In genomic region chr12:132617822-132618682, GRCh38 we compare ENCODE assay signal across 12 cellular contexts.
A peak's percentile ranks its signal among the peaks of the same experiment; 100 is the strongest.
DNase-seq lines count a peak whose midpoint lies in the region; ATAC-seq and TF ChIP-seq lines count a peak whose summit lies in the region.
"Had no signal": no experiment of that assay in that cellular context is flagged by ENCODE, and none has a peak within 500 bp of the region (broad histone marks: within the 10 kb centered on the region; RNA-seq: fewer than 3 reads in every experiment).

No MANE protein-coding gene starts in this region.

- no peaks in the 10 kb centered on the region for H3K36me3 Mint-ChIP-seq in activated T-cell treated with anti-CD3 and anti-CD28 coated beads, Interleukin-2, amount 50 U/mL, for 24 hours (ENCODE audit: low read depth)
- peaks cover 6 to 18% of the 10 kb centered on the region in 2 donors for H3K36me3 Mint-ChIP-seq in stimulated activated naive B cell treated with anti-CD40 and anti-IgM and Interleukin-4, amounts not matched to agents 10 μg/mL and 1 μg/mL and 100 μg/mL, for 72 hours

- H3K36me3 ChIP-seq in NT2/D1 (ENCODE audit: insufficient read depth, insufficient read length, low read length) (peaks cover 15% of the 10 kb centered on the region), iPS-15b (ENCODE audit: control insufficient read depth, insufficient read depth, low read length) (peaks cover 4% of the 10 kb centered on the region)

- H3K4me3 ChIP-seq in NT2/D1 (ENCODE audit: insufficient read length, low read depth) = peak overlapping the region; percentile 39
- peak overlapping the region; percentile 35 for H3K4me3 ChIP-seq in iPS-15b (ENCODE audit: low read depth, low read length)

- H3K4me3 Mint-ChIP-seq in activated T-cell treated with anti-CD3 and anti-CD28 coated beads, Interleukin-2, amount 50 U/mL, for 24 hours = no peak overlapping the region
- peak overlapping the region; percentile 45 to 54 for H3K4me3 Mint-ChIP-seq in stimulated activated naive B cell treated with anti-CD40 and anti-IgM and Interleukin-4, amounts not matched to agents 10 μg/mL and 1 μg/mL and 100 μg/mL, for 72 hours

- H3K9ac ChIP-seq in NT2/D1 (ENCODE audit: insufficient read length, low read depth) (peak overlapping the region; percentile 21), iPS-15b (ENCODE audit: low read depth, low read length) (no peak overlapping the region)

- peaks cover 2% of the 10 kb centered on the region for H3K9me3 Mint-ChIP-seq in activated T-cell treated with anti-CD3 and anti-CD28 coated beads, Interleukin-2, amount 50 U/mL, for 24 hours
- H3K9me3 Mint-ChIP-seq in stimulated activated naive B cell treated with anti-CD40 and anti-IgM and Interleukin-4, amounts not matched to agents 10 μg/mL and 1 μg/mL and 100 μg/mL, for 72 hours = peaks cover 2 to 5% of the 10 kb centered on the region in 2 donors

- H3K9me3 ChIP-seq in NT2/D1 (ENCODE audit: insufficient read depth, low read length) = peaks cover 25% of the 10 kb centered on the region
- peaks cover 6% of the 10 kb centered on the region for H3K9me3 ChIP-seq in iPS-15b (ENCODE audit: control insufficient read depth, insufficient read depth, low read length)

- peaks cover 40% of the 10 kb centered on the region for H3K27me3 Mint-ChIP-seq in activated T-cell treated with anti-CD3 and anti-CD28 coated beads, Interleukin-2, amount 50 U/mL, for 24 hours
- H3K27me3 Mint-ChIP-seq in stimulated activated naive B cell treated with anti-CD40 and anti-IgM and Interleukin-4, amounts not matched to agents 10 μg/mL and 1 μg/mL and 100 μg/mL, for 72 hours = peaks cover 29 to 34% of the 10 kb centered on the region in 2 donors

- in situ Hi-C loops in GM13977 (cut with MboI; ENCODE audit: low pct_unique_long_range_greater_than_20kb, low sequenced_read_pairs, unreplicated experiment) = loop anchor here (25.0 kb wide), 1 partner anchor 206 kb away; no protein-coding TSS in a partner anchor

- ATAC-seq in stimulated activated naive B cell treated with anti-CD40 and anti-IgM and Interleukin-4, amounts not matched to agents 10 μg/mL and 1 μg/mL and 100 μg/mL, for 72 hours (replicated peaks) = no peak
- no peak for ATAC-seq in HG02678 (IDR thresholded peaks at IDR 0.05; ENCODE audit: unreplicated experiment)
- ATAC-seq: activated naive CD4-positive, alpha-beta T cell treated with anti-CD3 and anti-CD28 coated beads, Interleukin-2, amount 50 U/mL, for 72 hours; left ventricle myocardium superior had no signal

- H3K4me1 ChIP-seq in NT2/D1 (ENCODE audit: insufficient read depth, insufficient read length) (peaks cover 10% of the 10 kb centered on the region), iPS-15b (ENCODE audit: control insufficient read depth, insufficient read depth, low read length) (no peaks in the 10 kb centered on the region)

- H3K27me3 ChIP-seq in NT2/D1 (ENCODE audit: insufficient read depth, insufficient read length) (peaks cover 53% of the 10 kb centered on the region), iPS-15b (ENCODE audit: control insufficient read depth, insufficient read depth, low read length) (peaks cover 52% of the 10 kb centered on the region)

- peaks cover 10% of the 10 kb centered on the region for H3K4me1 Mint-ChIP-seq in activated T-cell treated with anti-CD3 and anti-CD28 coated beads, Interleukin-2, amount 50 U/mL, for 24 hours (ENCODE audit: low read depth)
- peaks cover 8 to 14% of the 10 kb centered on the region in 2 donors for H3K4me1 Mint-ChIP-seq in stimulated activated naive B cell treated with anti-CD40 and anti-IgM and Interleukin-4, amounts not matched to agents 10 μg/mL and 1 μg/mL and 100 μg/mL, for 72 hours

- no peak for DNase-seq in activated T-cell treated with anti-CD3 and anti-CD28 coated beads, Interleukin-2, amount 50 U/mL, for 24 hours
- DNase-seq in activated T-cell treated with anti-CD3 and anti-CD28 coated beads for 4 hours (no peak), NT2/D1 (ENCODE audit: low read depth, low spot score) (no peak), GM13977 (ENCODE audit: low spot score) (no peak), kidney tubule cell (ENCODE audit: low spot score) (no peak)
- no peak for DNase-seq in stimulated activated naive B cell treated with anti-CD40 and anti-IgM and Interleukin-4, amounts not matched to agents 10 μg/mL and 1 μg/mL and 100 μg/mL, for 72 hours
- DNase-seq: C1 segment of cervical spinal cord, left ventricle myocardium superior, spleen had no signal

- H3K27ac Mint-ChIP-seq in activated T-cell treated with anti-CD3 and anti-CD28 coated beads, Interleukin-2, amount 50 U/mL, for 24 hours = peak overlapping the region; percentile 56
- H3K27ac Mint-ChIP-seq in stimulated activated naive B cell treated with anti-CD40 and anti-IgM and Interleukin-4, amounts not matched to agents 10 μg/mL and 1 μg/mL and 100 μg/mL, for 72 hours = peak overlapping the region; percentile 21

- no peak for TF ChIP-seq CTCF in GM13977 (IDR thresholded peaks at IDR 0.05; ENCODE audit: extremely low read depth, insufficient read depth, missing control alignments)
